ENCODE assay signal across 1 cellular context in genomic region chr2:109332880-109333279, GRCh38.
TF ChIP-seq lines count a peak whose summit lies in the region.

No MANE protein-coding gene starts in this region.

TF ChIP-seq in GM12878, 131 proteins besides CTCF, POLR2A, EP300 and RAD21 (continued from another document):
- TF ChIP-seq USF1 (IDR thresholded peaks at IDR 0.05; ENCODE audit: borderline replicate concordance, extremely low read length, insufficient read depth, low read depth, low read length): no peak
- TF ChIP-seq SMC3 (IDR thresholded peaks at IDR 0.05; ENCODE audit: borderline replicate concordance, low read length): no peak
- TF ChIP-seq BRCA1 (IDR thresholded peaks at IDR 0.05; ENCODE audit: low read depth, low read length): no peak
- TF ChIP-seq SIN3A (IDR thresholded peaks at IDR 0.05; ENCODE audit: low read depth, low read length): no peak
- TF ChIP-seq MEF2B (IDR thresholded peaks at IDR 0.05; ENCODE audit: partially characterized antibody, poor library complexity, severe bottlenecking): no peak
